Comparison of ENCODE assay signal across 8 cellular contexts in genomic region chr15:98428253-98428989, GRCh38.
DNase-seq lines count a peak whose midpoint lies in the region; ATAC-seq and TF ChIP-seq lines count a peak whose summit lies in the region.

No MANE protein-coding gene starts in this region.

- H3K4me3 ChIP-seq in epithelial cell of esophagus (ENCODE audit: low read length): peak overlapping the region; percentile 46

- ATAC-seq in HG02885 (IDR thresholded peaks at IDR 0.05; ENCODE audit: poor library complexity, unreplicated experiment): peak; percentile 96

- DNase-seq in activated gamma-delta T cell treated with Interleukin-2 at 50 U/mL for 16 hours (peak; percentile 53), activated gamma-delta T cell (lab: John Stamatoyannopoulos, UW) (no peak), NCI-H226 (peak; percentile 52), epithelial cell of esophagus (ENCODE audit: low read depth) (peak; percentile 75), mucosa of gallbladder (ENCODE audit: low spot score) (peak; percentile 64)
- DNase-seq in activated CD8-positive, alpha-beta memory T cell treated with anti-CD3 and anti-CD28 coated beads, Interleukin-2, amount 50 U/mL, for 48 hours: peak; percentile 90
- DNase-seq in stimulated activated CD8-positive, alpha-beta memory T cell treated with anti-CD3 and anti-CD28 coated beads, Interleukin-7, amount 100 ng/mL, for 1 hour (ENCODE audit: low read depth in 2 of 2): peak; percentile 14 to 42

- TF ChIP-seq CTCF in epithelial cell of esophagus (IDR thresholded peaks at IDR 0.05; ENCODE audit: insufficient read depth, low read depth, low read length, missing control alignments): peak; percentile 56
